10 cellular contexts compared by ENCODE assay signal in genomic region chr1:67134692-67135091, GRCh38. TPM values are rescaled to one million over a fixed set of nuclear protein-coding genes. Genes with fewer than 3 reads are reported as not detected.
DNase-seq lines count a peak whose midpoint lies in the region; ATAC-seq and TF ChIP-seq lines count a peak whose summit lies in the region.
"Had no signal": no experiment of that assay in that cellular context is flagged by ENCODE, and none has a peak within 500 bp of the region (broad histone marks: within the 10 kb centered on the region; RNA-seq: fewer than 3 reads in every experiment).

C1orf141 (minus strand) TSS chr1:67134970; CDS start chr1:67127240, 7,730 bp downstream.

- H3K4me1 ChIP-seq in heart right ventricle, result peaks cover 0 to 12% (median 0%) of the 10 kb centered on the region in 9 donors
- H3K4me1 ChIP-seq in rectal smooth muscle tissue (ENCODE audit: control insufficient read depth, insufficient read depth, low read length), result no peaks in the 10 kb centered on the region

- H3K27ac ChIP-seq in heart right ventricle (no peak within 1 kb of the TSS), rectal smooth muscle tissue (ENCODE audit: low read depth, low read length) (no peak within 1 kb of the TSS)

- peaks cover 7% of the 10 kb centered on the region for H3K27me3 Mint-ChIP-seq in activated T-helper 2 cell treated with anti-CD3 and anti-CD28 coated beads, Interferon-gamma antibody, Interleukin-2, Interleukin-4, amounts not matched to agents 10 μg/mL and 5 μg/mL and 100 μg/mL, durations not matched to agents 14 hours and 24 hours and 36 hours (ENCODE audit: low read depth)

- no peak for DNase-seq in activated T-helper 2 cell treated with anti-CD3 and anti-CD28 coated beads, Interferon-gamma antibody, Interleukin-2, Interleukin-4, amounts not matched to agents 10 μg/mL and 5 μg/mL and 100 μg/mL, durations not matched to agents 14 hours and 24 hours and 36 hours (ENCODE audit: low spot score)
- peak; percentile 9 to 20 for DNase-seq in heart right ventricle
- DNase-seq in NCI-H128 (lab: John Stamatoyannopoulos, UW; ENCODE audit: unreplicated experiment), result no peak
- no peak for DNase-seq in NCI-H1436 treated with DMSO at 0.1 percent for 48 hours (lab: John Stamatoyannopoulos, UW)
- DNase-seq in NCI-H82 treated with DMSO at 0.1 percent for 48 hours (lab: John Stamatoyannopoulos, UW; ENCODE audit: unreplicated experiment), result no peak
- no peak for DNase-seq in central memory CD4-positive, alpha-beta T cell

- H3K9me3 ChIP-seq in heart right ventricle, result no peaks in the 10 kb centered on the region

- H3K36me3 Mint-ChIP-seq in activated T-helper 2 cell treated with anti-CD3 and anti-CD28 coated beads, Interferon-gamma antibody, Interleukin-2, Interleukin-4, amounts not matched to agents 10 μg/mL and 5 μg/mL and 100 μg/mL, durations not matched to agents 14 hours and 24 hours and 36 hours (ENCODE audit: low read depth), result no peaks in the 10 kb centered on the region

- no peaks in the 10 kb centered on the region for H3K9me3 Mint-ChIP-seq in activated T-helper 2 cell treated with anti-CD3 and anti-CD28 coated beads, Interferon-gamma antibody, Interleukin-2, Interleukin-4, amounts not matched to agents 10 μg/mL and 5 μg/mL and 100 μg/mL, durations not matched to agents 14 hours and 24 hours and 36 hours

- 11 to 21% methylated on average over 28 of the region's 28 CpGs for WGBS in heart right ventricle, 2 donors

- ATAC-seq in heart right ventricle, result peak in 7 of 8 donors; percentile 43 to 80 (median 62)

- H3K36me3 ChIP-seq in heart right ventricle (no peaks in the 10 kb centered on the region), rectal smooth muscle tissue (ENCODE audit: control insufficient read depth, insufficient read depth, low read length) (no peaks in the 10 kb centered on the region)

- H3K9ac ChIP-seq in rectal smooth muscle tissue (ENCODE audit: low read length), result no peak within 1 kb of the TSS

- no peak within 1 kb of the TSS for H3K27ac Mint-ChIP-seq in activated T-helper 2 cell treated with anti-CD3 and anti-CD28 coated beads, Interferon-gamma antibody, Interleukin-2, Interleukin-4, amounts not matched to agents 10 μg/mL and 5 μg/mL and 100 μg/mL, durations not matched to agents 14 hours and 24 hours and 36 hours

- intact Hi-C loops in activated T-helper 2 cell treated with anti-CD3 and anti-CD28 coated beads, Interferon-gamma antibody, Interleukin-2, Interleukin-4, amounts not matched to agents 10 μg/mL and 5 μg/mL and 100 μg/mL, durations not matched to agents 14 hours and 24 hours and 36 hours (cut with micrococcal nuclease), result no loop called here
- intact Hi-C loops in heart right ventricle (cut with DNase I), result loop anchor here in 1 of 10 donors (10.0 kb wide), 1 partner anchor 60 kb away; no protein-coding TSS in a partner anchor

- H3K4me3 ChIP-seq in GM08714 (ENCODE audit: low read length), result peak within 1 kb of the TSS; percentile 11; the same call in 1 of the 2 replicates
- H3K4me3 ChIP-seq in heart right ventricle, result peak within 1 kb of the TSS in 9 of 10 donors; percentile 6 to 47 (median 40)
- peak within 1 kb of the TSS; percentile 54 for H3K4me3 ChIP-seq in rectal smooth muscle tissue (ENCODE audit: low read length)

- H3K4me3 Mint-ChIP-seq in activated T-helper 2 cell treated with anti-CD3 and anti-CD28 coated beads, Interferon-gamma antibody, Interleukin-2, Interleukin-4, amounts not matched to agents 10 μg/mL and 5 μg/mL and 100 μg/mL, durations not matched to agents 14 hours and 24 hours and 36 hours (ENCODE audit: low read depth), result peak within 1 kb of the TSS; percentile 56

- H3K27me3 ChIP-seq in heart right ventricle, result peaks cover 0 to 5% (median 0%) of the 10 kb centered on the region in 7 donors
- H3K27me3 ChIP-seq in rectal smooth muscle tissue (ENCODE audit: control insufficient read depth, insufficient read depth, low read length), result no peaks in the 10 kb centered on the region

- TF ChIP-seq CTCF in heart right ventricle (IDR thresholded peaks at IDR 0.05), result no peak

- H3K4me1 Mint-ChIP-seq in activated T-helper 2 cell treated with anti-CD3 and anti-CD28 coated beads, Interferon-gamma antibody, Interleukin-2, Interleukin-4, amounts not matched to agents 10 μg/mL and 5 μg/mL and 100 μg/mL, durations not matched to agents 14 hours and 24 hours and 36 hours (ENCODE audit: low read depth), result peaks cover 14% of the 10 kb centered on the region

RNA-seq across cellular contexts. Expression of gene C1orf141, which starts in this region (rescaled TPM):
- not detected in 2 replicates for total RNA-seq in activated T-helper 2 cell treated with anti-CD3 and anti-CD28 coated beads, Interferon-gamma antibody, Interleukin-2, Interleukin-4, amounts not matched to agents 10 μg/mL and 5 μg/mL and 100 μg/mL, durations not matched to agents 14 hours and 24 hours and 36 hours
- not detected for total RNA-seq in heart right ventricle
- not detected for polyA plus RNA-seq in heart right ventricle
- total RNA-seq: HT1080, mesenteric fat pad had no signal

Comparison
In these comparisons a context has a peak if more than half of its experiments do, and no peak if none do; other contexts are left out.
1. Peak in DNase-seq, ATAC-seq and H3K4me3 ChIP-seq in heart right ventricle; RNA of the gene not detected or under 1 TPM.